In the genomic region with DNA sequence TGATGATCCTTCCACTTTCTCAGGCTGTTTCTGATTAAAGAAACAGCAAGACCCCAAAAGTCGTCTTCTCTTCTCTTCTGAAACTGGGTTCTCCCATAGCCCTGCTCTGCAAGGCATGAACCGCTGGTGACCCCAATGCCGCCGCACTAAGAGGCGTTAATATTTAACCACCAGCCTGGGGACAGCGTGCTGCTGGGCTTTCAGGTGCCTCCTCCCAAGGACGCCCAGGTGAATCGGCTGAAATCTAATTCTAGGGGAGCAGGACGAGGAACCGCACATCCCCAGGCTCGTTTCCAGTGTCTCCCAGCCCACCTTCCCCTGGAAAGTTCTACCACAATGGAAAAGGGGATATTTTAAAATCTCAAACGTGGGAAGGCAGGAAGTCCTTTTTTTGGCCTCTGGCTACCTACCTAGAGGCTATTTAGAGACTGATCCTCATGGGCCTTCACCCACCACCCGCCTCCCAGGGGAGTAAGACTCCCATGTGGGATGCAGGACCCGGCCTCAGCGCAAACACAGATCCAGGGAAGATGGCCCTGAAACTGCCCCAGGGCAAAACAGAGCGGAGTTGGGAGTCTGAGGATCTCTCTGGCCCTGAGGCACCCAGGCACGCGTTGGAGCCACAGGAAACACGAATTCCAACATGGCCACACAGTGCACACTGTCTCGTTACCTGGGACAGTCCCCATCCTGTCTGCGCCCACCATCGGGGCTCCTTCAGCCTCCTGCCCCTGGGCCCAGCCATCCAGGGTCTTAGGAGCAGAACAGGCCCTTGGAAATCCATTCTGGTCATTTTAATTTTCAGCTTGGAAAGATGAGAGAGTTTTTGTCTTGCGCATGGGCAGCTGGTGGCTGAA, we compare ENCODE assay signal across 1 cellular context.
TF ChIP-seq lines count a peak whose summit lies in the region.

No MANE protein-coding gene starts in this region.

TF ChIP-seq in GM23338, 12 proteins besides CTCF, POLR2A, EP300 and RAD21:
- no peak for TF ChIP-seq ZNF331 (CRISPR knock-in tag; IDR thresholded peaks at IDR 0.05; ENCODE audit: low read depth)
- no peak for TF ChIP-seq ETS1 (IDR thresholded peaks at IDR 0.05)
- TF ChIP-seq POLR2AphosphoS5 (IDR thresholded peaks at IDR 0.05; ENCODE audit: low read depth), result no peak
- no peak for TF ChIP-seq STAT1 (IDR thresholded peaks at IDR 0.05; ENCODE audit: unreplicated experiment)
- TF ChIP-seq, protein P1, sequence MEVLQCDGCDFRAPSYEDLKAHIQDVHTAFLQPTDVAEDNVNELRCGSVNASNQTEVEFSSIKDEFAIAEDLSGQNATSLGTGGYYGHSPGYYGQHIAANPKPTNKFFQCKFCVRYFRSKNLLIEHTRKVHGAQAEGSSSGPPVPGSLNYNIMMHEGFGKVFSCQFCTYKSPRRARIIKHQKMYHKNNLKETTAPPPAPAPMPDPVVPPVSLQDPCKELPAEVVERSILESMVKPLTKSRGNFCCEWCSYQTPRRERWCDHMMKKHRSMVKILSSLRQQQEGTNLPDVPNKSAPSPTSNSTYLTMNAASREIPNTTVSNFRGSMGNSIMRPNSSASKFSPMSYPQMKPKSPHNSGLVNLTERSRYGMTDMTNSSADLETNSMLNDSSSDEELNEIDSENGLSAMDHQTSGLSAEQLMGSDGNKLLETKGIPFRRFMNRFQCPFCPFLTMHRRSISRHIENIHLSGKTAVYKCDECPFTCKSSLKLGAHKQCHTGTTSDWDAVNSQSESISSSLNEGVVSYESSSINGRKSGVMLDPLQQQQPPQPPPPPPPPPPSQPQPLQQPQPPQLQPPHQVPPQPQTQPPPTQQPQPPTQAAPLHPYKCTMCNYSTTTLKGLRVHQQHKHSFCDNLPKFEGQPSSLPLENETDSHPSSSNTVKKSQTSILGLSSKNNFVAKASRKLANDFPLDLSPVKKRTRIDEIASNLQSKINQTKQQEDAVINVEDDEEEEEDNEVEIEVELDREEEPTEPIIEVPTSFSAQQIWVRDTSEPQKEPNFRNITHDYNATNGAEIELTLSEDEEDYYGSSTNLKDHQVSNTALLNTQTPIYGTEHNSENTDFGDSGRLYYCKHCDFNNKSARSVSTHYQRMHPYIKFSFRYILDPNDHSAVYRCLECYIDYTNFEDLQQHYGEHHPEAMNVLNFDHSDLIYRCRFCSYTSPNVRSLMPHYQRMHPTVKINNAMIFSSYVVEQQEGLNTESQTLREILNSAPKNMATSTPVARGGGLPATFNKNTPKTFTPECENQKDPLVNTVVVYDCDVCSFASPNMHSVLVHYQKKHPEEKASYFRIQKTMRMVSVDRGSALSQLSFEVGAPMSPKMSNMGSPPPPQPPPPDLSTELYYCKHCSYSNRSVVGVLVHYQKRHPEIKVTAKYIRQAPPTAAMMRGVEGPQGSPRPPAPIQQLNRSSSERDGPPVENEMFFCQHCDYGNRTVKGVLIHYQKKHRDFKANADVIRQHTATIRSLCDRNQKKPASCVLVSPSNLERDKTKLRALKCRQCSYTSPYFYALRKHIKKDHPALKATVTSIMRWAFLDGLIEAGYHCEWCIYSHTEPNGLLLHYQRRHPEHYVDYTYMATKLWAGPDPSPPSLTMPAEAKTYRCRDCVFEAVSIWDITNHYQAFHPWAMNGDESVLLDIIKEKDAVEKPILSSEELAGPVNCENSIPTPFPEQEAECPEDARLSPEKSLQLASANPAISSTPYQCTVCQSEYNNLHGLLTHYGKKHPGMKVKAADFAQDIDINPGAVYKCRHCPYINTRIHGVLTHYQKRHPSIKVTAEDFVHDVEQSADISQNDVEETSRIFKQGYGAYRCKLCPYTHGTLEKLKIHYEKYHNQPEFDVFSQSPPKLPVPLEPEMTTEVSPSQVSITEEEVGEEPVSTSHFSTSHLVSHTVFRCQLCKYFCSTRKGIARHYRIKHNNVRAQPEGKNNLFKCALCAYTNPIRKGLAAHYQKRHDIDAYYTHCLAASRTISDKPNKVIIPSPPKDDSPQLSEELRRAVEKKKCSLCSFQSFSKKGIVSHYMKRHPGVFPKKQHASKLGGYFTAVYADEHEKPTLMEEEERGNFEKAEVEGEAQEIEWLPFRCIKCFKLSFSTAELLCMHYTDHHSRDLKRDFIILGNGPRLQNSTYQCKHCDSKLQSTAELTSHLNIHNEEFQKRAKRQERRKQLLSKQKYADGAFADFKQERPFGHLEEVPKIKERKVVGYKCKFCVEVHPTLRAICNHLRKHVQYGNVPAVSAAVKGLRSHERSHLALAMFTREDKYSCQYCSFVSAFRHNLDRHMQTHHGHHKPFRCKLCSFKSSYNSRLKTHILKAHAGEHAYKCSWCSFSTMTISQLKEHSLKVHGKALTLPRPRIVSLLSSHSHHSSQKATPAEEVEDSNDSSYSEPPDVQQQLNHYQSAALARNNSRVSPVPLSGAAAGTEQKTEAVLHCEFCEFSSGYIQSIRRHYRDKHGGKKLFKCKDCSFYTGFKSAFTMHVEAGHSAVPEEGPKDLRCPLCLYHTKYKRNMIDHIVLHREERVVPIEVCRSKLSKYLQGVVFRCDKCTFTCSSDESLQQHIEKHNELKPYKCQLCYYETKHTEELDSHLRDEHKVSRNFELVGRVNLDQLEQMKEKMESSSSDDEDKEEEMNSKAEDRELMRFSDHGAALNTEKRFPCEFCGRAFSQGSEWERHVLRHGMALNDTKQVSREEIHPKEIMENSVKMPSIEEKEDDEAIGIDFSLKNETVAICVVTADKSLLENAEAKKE (CRISPR knock-in tag; IDR thresholded peaks at IDR 0.05), result no peak
- no peak for TF ChIP-seq ZNF114 (CRISPR knock-in tag; IDR thresholded peaks at IDR 0.05)
- TF ChIP-seq, protein P2, sequence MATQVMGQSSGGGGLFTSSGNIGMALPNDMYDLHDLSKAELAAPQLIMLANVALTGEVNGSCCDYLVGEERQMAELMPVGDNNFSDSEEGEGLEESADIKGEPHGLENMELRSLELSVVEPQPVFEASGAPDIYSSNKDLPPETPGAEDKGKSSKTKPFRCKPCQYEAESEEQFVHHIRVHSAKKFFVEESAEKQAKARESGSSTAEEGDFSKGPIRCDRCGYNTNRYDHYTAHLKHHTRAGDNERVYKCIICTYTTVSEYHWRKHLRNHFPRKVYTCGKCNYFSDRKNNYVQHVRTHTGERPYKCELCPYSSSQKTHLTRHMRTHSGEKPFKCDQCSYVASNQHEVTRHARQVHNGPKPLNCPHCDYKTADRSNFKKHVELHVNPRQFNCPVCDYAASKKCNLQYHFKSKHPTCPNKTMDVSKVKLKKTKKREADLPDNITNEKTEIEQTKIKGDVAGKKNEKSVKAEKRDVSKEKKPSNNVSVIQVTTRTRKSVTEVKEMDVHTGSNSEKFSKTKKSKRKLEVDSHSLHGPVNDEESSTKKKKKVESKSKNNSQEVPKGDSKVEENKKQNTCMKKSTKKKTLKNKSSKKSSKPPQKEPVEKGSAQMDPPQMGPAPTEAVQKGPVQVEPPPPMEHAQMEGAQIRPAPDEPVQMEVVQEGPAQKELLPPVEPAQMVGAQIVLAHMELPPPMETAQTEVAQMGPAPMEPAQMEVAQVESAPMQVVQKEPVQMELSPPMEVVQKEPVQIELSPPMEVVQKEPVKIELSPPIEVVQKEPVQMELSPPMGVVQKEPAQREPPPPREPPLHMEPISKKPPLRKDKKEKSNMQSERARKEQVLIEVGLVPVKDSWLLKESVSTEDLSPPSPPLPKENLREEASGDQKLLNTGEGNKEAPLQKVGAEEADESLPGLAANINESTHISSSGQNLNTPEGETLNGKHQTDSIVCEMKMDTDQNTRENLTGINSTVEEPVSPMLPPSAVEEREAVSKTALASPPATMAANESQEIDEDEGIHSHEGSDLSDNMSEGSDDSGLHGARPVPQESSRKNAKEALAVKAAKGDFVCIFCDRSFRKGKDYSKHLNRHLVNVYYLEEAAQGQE (IDR thresholded peaks at IDR 0.05; ENCODE audit: unreplicated experiment), result no peak
- TF ChIP-seq NANOG (IDR thresholded peaks at IDR 0.05; ENCODE audit: borderline replicate concordance), result no peak
- TF ChIP-seq CREB1 (CRISPR knock-in tag; IDR thresholded peaks at IDR 0.05; ENCODE audit: low read depth), result no peak
- no peak for TF ChIP-seq JUNB (IDR thresholded peaks at IDR 0.05; ENCODE audit: unreplicated experiment)
- TF ChIP-seq EZH2 (IDR thresholded peaks at IDR 0.05; ENCODE audit: low read depth, unreplicated experiment), result no peak
- TF ChIP-seq EZH2phosphoT487 (IDR thresholded peaks at IDR 0.05; ENCODE audit: unreplicated experiment), result no peak
